ENCODE assay signal across 1 cellular context in the genomic region with DNA sequence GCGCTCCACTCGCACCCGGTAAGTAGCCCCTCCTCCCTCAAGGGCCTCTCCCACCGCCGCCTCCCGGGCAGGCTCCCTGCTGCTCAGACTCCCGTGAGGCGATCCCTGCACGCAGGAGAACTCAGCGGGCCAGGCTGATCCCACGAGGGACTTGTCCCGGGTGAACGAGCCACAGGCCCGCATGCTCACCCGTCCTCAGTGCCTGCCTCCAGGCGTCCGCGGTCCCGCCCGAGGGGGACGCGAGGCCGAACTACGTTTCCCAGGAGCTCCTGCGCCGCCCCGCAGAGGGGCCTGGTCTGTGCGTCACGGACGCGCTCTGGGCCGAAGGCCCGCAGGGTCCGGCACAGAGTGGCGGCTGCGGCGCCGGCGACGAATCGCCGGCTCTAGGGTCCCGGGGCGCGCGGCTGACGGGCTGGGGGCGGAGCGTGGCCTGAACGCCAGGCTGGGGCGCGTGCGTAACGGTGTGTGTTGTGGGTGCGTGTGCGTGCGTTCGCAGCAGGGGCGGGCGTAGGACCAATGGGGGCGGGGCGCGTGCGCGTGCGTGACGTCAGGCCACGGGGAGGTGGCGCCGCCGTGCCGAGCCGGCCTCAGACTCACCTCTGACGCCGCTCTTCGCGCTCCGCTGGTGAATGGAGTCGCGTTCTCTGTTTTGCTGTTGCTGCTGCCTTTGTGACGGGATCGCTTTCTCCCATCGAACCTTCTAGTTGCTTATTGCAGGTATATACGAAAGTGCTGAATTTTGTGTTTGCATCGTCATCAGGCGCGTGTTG.
TF ChIP-seq lines count a peak whose summit lies in the region.

A gene (plus strand): TSS at position 590 of the 770 bp plus-strand sequence. CDS start 13,866 bp downstream, outside the sequence.
A gene (minus strand): TSS at position 237 of the 770 bp plus-strand sequence. CDS start 8,356 bp downstream, outside the sequence.

TF ChIP-seq in HEK293, 187 proteins besides CTCF, POLR2A, EP300 and RAD21 (continued from another document and continues in another):
- TF ChIP-seq, protein P1, sequence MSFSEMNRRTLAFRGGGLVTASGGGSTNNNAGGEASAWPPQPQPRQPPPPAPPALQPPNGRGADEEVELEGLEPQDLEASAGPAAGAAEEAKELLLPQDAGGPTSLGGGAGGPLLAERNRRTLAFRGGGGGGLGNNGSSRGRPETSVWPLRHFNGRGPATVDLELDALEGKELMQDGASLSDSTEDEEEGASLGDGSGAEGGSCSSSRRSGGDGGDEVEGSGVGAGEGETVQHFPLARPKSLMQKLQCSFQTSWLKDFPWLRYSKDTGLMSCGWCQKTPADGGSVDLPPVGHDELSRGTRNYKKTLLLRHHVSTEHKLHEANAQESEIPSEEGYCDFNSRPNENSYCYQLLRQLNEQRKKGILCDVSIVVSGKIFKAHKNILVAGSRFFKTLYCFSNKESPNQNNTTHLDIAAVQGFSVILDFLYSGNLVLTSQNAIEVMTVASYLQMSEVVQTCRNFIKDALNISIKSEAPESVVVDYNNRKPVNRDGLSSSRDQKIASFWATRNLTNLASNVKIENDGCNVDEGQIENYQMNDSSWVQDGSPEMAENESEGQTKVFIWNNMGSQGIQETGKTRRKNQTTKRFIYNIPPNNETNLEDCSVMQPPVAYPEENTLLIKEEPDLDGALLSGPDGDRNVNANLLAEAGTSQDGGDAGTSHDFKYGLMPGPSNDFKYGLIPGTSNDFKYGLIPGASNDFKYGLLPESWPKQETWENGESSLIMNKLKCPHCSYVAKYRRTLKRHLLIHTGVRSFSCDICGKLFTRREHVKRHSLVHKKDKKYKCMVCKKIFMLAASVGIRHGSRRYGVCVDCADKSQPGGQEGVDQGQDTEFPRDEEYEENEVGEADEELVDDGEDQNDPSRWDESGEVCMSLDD (tag by site-specific recombination; IDR thresholded peaks at IDR 0.05) = peak; percentile 93
- TF ChIP-seq ZNF792 (tag by site-specific recombination; IDR thresholded peaks at IDR 0.05) (0 out of 2 replicates have a peak, but pooled peaks have one; percentile 30), GLI4 (tag by site-specific recombination; IDR thresholded peaks at IDR 0.05) (no peak), ZNF521 (tag by site-specific recombination; IDR thresholded peaks at IDR 0.05) (no peak), GLIS1 (tag by site-specific recombination; IDR thresholded peaks at IDR 0.05) (peak; percentile 90), ZBTB48 (tag by site-specific recombination; IDR thresholded peaks at IDR 0.05) (peak; percentile 78), ZNF155 (tag by site-specific recombination; IDR thresholded peaks at IDR 0.05) (no peak), ZNF544 (tag by site-specific recombination; IDR thresholded peaks at IDR 0.05) (no peak), TCF7L2 (IDR thresholded peaks at IDR 0.05; ENCODE audit: borderline replicate concordance, low read depth, low read length) (no peak), ZNF600 (tag by site-specific recombination; IDR thresholded peaks at IDR 0.05) (peak; percentile 82), ZNF677 (tag by site-specific recombination; IDR thresholded peaks at IDR 0.05) (no peak), MYNN (tag by site-specific recombination; IDR thresholded peaks at IDR 0.05; ENCODE audit: borderline replicate concordance) (no peak), ZBTB17 (tag by site-specific recombination; IDR thresholded peaks at IDR 0.05) (peak; percentile 88), ZBTB7A (tag by site-specific recombination; IDR thresholded peaks at IDR 0.05; ENCODE audit: low read depth) (peak; percentile 83; the same call in 1 of the 2 replicates), ZNF19 (tag by site-specific recombination; IDR thresholded peaks at IDR 0.05; ENCODE audit: low read depth) (no peak), ZNF341 (tag by site-specific recombination; IDR thresholded peaks at IDR 0.05; ENCODE audit: low read depth) (peak; percentile 77), ZNF23 (tag by site-specific recombination; IDR thresholded peaks at IDR 0.05; ENCODE audit: borderline replicate concordance) (no peak), ZNF623 (tag by site-specific recombination; IDR thresholded peaks at IDR 0.05) (no peak), ZXDB (tag by site-specific recombination; IDR thresholded peaks at IDR 0.05) (peak; percentile 94), ZNF664 (tag by site-specific recombination; IDR thresholded peaks at IDR 0.05) (no peak), OSR2 (tag by site-specific recombination; IDR thresholded peaks at IDR 0.05) (no peak), ZSCAN16 (tag by site-specific recombination; IDR thresholded peaks at IDR 0.05) (no peak), IKZF3 (tag by site-specific recombination; IDR thresholded peaks at IDR 0.05) (no peak), ZBTB20 (tag by site-specific recombination; IDR thresholded peaks at IDR 0.05) (peak; percentile 92), ZNF660 (tag by site-specific recombination; IDR thresholded peaks at IDR 0.05) (0 out of 2 replicates have a peak, but pooled peaks have one; percentile 55), ZNF416 (tag by site-specific recombination; IDR thresholded peaks at IDR 0.05) (no peak), ZNF433 (tag by site-specific recombination; IDR thresholded peaks at IDR 0.05; ENCODE audit: low read depth) (no peak), HOXC10 (CRISPR knock-in tag; IDR thresholded peaks at IDR 0.05) (no peak), ZNF658 (tag by site-specific recombination; IDR thresholded peaks at IDR 0.05) (no peak), ZNF571 (tag by site-specific recombination; IDR thresholded peaks at IDR 0.05) (no peak), ZNF324 (tag by site-specific recombination; IDR thresholded peaks at IDR 0.05) (no peak; the same call in 1 of the 2 replicates), SCRT1 (tag by site-specific recombination; IDR thresholded peaks at IDR 0.05; ENCODE audit: borderline replicate concordance) (no peak), ZNF768 (tag by site-specific recombination; IDR thresholded peaks at IDR 0.05) (no peak; the same call in 1 of the 2 replicates)
- TF ChIP-seq, protein P2, sequence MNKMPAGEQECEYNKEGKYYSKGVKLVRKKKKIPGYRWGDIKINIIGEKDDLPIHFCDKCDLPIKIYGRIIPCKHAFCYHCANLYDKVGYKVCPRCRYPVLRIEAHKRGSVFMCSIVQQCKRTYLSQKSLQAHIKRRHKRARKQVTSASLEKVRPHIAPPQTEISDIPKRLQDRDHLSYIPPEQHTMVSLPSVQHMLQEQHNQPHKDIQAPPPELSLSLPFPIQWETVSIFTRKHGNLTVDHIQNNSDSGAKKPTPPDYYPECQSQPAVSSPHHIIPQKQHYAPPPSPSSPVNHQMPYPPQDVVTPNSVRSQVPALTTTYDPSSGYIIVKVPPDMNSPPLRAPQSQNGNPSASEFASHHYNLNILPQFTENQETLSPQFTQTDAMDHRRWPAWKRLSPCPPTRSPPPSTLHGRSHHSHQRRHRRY (tag by site-specific recombination; IDR thresholded peaks at IDR 0.05) = no peak
- TF ChIP-seq, protein P3, sequence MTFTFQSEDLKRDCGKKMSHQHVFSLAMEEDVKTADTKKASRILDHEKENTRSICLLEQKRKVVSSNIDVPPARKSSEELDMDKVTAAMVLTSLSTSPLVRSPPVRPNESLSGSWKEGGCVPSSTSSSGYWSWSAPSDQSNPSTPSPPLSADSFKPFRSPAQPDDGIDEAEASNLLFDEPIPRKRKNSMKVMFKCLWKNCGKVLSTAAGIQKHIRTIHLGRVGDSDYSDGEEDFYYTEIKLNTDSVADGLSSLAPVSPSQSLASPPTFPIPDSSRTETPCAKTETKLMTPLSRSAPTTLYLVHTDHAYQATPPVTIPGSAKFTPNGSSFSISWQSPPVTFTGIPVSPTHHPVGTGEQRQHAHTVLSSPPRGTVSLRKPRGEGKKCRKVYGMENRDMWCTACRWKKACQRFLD (tag by site-specific recombination; IDR thresholded peaks at IDR 0.05) = no peak
- TF ChIP-seq, protein P4, sequence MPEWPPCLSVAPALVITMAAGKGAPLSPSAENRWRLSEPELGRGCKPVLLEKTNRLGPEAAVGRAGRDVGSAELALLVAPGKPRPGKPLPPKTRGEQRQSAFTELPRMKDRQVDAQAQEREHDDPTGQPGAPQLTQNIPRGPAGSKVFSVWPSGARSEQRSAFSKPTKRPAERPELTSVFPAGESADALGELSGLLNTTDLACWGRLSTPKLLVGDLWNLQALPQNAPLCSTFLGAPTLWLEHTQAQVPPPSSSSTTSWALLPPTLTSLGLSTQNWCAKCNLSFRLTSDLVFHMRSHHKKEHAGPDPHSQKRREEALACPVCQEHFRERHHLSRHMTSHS (tag by site-specific recombination; IDR thresholded peaks at IDR 0.05) = no peak
- TF ChIP-seq, protein P5, sequence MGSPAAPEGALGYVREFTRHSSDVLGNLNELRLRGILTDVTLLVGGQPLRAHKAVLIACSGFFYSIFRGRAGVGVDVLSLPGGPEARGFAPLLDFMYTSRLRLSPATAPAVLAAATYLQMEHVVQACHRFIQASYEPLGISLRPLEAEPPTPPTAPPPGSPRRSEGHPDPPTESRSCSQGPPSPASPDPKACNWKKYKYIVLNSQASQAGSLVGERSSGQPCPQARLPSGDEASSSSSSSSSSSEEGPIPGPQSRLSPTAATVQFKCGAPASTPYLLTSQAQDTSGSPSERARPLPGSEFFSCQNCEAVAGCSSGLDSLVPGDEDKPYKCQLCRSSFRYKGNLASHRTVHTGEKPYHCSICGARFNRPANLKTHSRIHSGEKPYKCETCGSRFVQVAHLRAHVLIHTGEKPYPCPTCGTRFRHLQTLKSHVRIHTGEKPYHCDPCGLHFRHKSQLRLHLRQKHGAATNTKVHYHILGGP (tag by site-specific recombination; IDR thresholded peaks at IDR 0.05) = no peak
- TF ChIP-seq, protein P6, sequence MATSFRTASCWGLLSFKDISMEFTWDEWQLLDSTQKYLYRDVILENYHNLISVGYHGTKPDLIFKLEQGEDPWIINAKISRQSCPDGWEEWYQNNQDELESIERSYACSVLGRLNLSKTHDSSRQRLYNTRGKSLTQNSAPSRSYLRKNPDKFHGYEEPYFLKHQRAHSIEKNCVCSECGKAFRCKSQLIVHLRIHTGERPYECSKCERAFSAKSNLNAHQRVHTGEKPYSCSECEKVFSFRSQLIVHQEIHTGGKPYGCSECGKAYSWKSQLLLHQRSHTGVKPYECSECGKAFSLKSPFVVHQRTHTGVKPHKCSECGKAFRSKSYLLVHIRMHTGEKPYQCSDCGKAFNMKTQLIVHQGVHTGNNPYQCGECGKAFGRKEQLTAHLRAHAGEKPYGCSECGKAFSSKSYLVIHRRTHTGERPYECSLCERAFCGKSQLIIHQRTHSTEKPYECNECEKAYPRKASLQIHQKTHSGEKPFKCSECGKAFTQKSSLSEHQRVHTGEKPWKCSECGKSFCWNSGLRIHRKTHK (tag by site-specific recombination; IDR thresholded peaks at IDR 0.05) = no peak
- TF ChIP-seq, protein P7, sequence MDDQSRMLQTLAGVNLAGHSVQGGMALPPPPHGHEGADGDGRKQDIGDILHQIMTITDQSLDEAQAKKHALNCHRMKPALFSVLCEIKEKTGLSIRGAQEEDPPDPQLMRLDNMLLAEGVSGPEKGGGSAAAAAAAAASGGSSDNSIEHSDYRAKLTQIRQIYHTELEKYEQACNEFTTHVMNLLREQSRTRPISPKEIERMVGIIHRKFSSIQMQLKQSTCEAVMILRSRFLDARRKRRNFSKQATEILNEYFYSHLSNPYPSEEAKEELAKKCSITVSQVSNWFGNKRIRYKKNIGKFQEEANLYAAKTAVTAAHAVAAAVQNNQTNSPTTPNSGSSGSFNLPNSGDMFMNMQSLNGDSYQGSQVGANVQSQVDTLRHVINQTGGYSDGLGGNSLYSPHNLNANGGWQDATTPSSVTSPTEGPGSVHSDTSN (CRISPR knock-in tag; IDR thresholded peaks at IDR 0.05) = 0 out of 2 replicates have a peak, but pooled peaks have one; percentile 48
- TF ChIP-seq, protein P8, sequence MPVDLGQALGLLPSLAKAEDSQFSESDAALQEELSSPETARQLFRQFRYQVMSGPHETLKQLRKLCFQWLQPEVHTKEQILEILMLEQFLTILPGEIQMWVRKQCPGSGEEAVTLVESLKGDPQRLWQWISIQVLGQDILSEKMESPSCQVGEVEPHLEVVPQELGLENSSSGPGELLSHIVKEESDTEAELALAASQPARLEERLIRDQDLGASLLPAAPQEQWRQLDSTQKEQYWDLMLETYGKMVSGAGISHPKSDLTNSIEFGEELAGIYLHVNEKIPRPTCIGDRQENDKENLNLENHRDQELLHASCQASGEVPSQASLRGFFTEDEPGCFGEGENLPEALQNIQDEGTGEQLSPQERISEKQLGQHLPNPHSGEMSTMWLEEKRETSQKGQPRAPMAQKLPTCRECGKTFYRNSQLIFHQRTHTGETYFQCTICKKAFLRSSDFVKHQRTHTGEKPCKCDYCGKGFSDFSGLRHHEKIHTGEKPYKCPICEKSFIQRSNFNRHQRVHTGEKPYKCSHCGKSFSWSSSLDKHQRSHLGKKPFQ (tag by site-specific recombination; IDR thresholded peaks at IDR 0.05) = no peak
- TF ChIP-seq, protein P9, sequence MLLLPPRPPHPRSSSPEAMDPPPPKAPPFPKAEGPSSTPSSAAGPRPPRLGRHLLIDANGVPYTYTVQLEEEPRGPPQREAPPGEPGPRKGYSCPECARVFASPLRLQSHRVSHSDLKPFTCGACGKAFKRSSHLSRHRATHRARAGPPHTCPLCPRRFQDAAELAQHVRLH (tag by site-specific recombination; IDR thresholded peaks at IDR 0.05) = no peak
- TF ChIP-seq, protein P10, sequence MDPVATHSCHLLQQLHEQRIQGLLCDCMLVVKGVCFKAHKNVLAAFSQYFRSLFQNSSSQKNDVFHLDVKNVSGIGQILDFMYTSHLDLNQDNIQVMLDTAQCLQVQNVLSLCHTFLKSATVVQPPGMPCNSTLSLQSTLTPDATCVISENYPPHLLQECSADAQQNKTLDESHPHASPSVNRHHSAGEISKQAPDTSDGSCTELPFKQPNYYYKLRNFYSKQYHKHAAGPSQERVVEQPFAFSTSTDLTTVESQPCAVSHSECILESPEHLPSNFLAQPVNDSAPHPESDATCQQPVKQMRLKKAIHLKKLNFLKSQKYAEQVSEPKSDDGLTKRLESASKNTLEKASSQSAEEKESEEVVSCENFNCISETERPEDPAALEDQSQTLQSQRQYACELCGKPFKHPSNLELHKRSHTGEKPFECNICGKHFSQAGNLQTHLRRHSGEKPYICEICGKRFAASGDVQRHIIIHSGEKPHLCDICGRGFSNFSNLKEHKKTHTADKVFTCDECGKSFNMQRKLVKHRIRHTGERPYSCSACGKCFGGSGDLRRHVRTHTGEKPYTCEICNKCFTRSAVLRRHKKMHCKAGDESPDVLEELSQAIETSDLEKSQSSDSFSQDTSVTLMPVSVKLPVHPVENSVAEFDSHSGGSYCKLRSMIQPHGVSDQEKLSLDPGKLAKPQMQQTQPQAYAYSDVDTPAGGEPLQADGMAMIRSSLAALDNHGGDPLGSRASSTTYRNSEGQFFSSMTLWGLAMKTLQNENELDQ (tag by site-specific recombination; IDR thresholded peaks at IDR 0.05; ENCODE audit: low read depth) = no peak
- TF ChIP-seq, protein P11, sequence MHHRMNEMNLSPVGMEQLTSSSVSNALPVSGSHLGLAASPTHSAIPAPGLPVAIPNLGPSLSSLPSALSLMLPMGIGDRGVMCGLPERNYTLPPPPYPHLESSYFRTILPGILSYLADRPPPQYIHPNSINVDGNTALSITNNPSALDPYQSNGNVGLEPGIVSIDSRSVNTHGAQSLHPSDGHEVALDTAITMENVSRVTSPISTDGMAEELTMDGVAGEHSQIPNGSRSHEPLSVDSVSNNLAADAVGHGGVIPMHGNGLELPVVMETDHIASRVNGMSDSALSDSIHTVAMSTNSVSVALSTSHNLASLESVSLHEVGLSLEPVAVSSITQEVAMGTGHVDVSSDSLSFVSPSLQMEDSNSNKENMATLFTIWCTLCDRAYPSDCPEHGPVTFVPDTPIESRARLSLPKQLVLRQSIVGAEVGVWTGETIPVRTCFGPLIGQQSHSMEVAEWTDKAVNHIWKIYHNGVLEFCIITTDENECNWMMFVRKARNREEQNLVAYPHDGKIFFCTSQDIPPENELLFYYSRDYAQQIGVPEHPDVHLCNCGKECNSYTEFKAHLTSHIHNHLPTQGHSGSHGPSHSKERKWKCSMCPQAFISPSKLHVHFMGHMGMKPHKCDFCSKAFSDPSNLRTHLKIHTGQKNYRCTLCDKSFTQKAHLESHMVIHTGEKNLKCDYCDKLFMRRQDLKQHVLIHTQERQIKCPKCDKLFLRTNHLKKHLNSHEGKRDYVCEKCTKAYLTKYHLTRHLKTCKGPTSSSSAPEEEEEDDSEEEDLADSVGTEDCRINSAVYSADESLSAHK (tag by site-specific recombination; IDR thresholded peaks at IDR 0.05) = no peak
